Comparison of ENCODE assay signal across 8 cellular contexts in the genomic region with DNA sequence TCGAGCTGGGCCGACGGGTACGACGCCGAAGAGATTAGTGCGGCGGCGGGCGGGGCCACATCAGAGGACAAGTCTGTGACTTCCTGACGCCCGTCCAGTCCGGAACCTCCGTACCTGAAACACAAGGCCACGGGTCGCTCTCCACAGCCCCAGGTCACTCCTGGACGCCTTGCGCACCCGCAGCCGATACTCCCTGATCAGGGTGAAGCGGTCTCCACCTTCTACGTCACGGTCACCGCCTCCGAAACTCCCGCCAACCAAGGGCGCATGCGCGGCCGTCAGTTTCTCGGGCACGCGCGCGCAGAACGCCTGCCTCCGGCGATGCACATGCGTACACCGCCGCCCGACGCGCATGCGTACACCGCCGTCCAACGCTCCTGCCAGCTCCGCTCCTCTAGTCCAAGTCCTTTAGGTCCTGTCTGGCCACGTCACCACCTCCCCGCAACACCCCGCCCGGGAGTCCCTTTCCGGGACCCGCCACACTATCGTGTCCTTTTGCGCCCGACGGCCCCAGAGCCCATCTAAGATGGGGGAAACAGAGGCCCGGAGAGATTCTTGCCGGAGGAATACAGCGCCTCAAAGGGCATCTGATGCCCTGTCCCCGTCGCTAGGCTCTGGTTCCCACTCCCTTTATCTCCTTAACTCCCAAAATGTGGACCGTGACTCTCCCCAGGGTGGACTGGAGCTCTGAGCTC. TPM values are rescaled to one million over a fixed set of nuclear protein-coding genes. Genes with fewer than 3 reads are reported as not detected.
DNase-seq lines count a peak whose midpoint lies in the region; ATAC-seq and TF ChIP-seq lines count a peak whose summit lies in the region.

TSS of gene DSN1 (minus strand) at position 216 of the 695 bp plus-strand sequence. CDS start 2,305 bp downstream, outside the sequence.

- H3K27ac ChIP-seq in KOPT-K1 (ENCODE audit: low read depth, low read length, poor library complexity, severe bottlenecking): peak within 1 kb of the TSS; percentile 88
- peak within 1 kb of the TSS; percentile 88 to 95 (median 92) for H3K27ac ChIP-seq in Peyer's patch
- peak within 1 kb of the TSS; percentile 91 to 96 (median 94) for H3K27ac ChIP-seq in esophagus muscularis mucosa (replicated peaks in 1 of 4)
- H3K27ac ChIP-seq in muscle layer of duodenum (ENCODE audit: low read length): peak within 1 kb of the TSS; percentile 99

- TF ChIP-seq EP300 in esophagus muscularis mucosa (IDR thresholded peaks at IDR 0.05): no peak

- H3K4me1 ChIP-seq in Peyer's patch (peaks cover 0 to 10% (median 0%) of the 10 kb centered on the region in 4 donors), esophagus muscularis mucosa (peaks cover 18 to 52% (median 42%) of the 10 kb centered on the region in 4 donors), muscle layer of duodenum (ENCODE audit: control insufficient read depth in 1 of 2, insufficient read depth in 2 of 2, low read length in 2 of 2) (peaks cover 6 to 18% of the 10 kb centered on the region in 2 donors)

- TF ChIP-seq POLR2A in Peyer's patch (IDR thresholded peaks at IDR 0.05) (peak; percentile 74 to 85), esophagus muscularis mucosa (IDR thresholded peaks at IDR 0.05; ENCODE audit: low read depth) (peak; percentile 22)

- H3K9me3 ChIP-seq in KOPT-K1 (ENCODE audit: insufficient read depth, low read length, poor library complexity, severe bottlenecking) (no peaks in the 10 kb centered on the region), Peyer's patch (no peaks in the 10 kb centered on the region), esophagus muscularis mucosa (no peaks in the 10 kb centered on the region), muscle layer of duodenum (ENCODE audit: control insufficient read depth in 1 of 2, low read length in 2 of 2) (no peaks in the 10 kb centered on the region)

- H3K36me3 ChIP-seq in KOPT-K1 (ENCODE audit: insufficient read depth, low read length) (peaks cover 30% of the 10 kb centered on the region), Peyer's patch (no peaks in the 10 kb centered on the region), esophagus muscularis mucosa (peaks cover 0 to 7% (median 0%) of the 10 kb centered on the region in 4 donors), muscle layer of duodenum (ENCODE audit: control insufficient read depth in 1 of 2, insufficient read depth in 2 of 2, low read length in 2 of 2) (peaks cover 0 to 3% of the 10 kb centered on the region in 2 donors)

- WGBS in esophagus muscularis mucosa: 0% methylated on average over 11 of the region's 65 CpGs

- TF ChIP-seq CTCF in Peyer's patch (IDR thresholded peaks at IDR 0.05) (peak in 1 of 6 experiments; percentile 0), esophagus muscularis mucosa (IDR thresholded peaks at IDR 0.05) (no peak)

- peak within 1 kb of the TSS; percentile 52 to 85 (median 68) for H3K4me3 ChIP-seq in Peyer's patch
- peak within 1 kb of the TSS; percentile 72 to 81 (median 76) for H3K4me3 ChIP-seq in esophagus muscularis mucosa
- H3K4me3 ChIP-seq in muscle layer of duodenum (ENCODE audit: low read depth in 1 of 2, low read length in 2 of 2): peak within 1 kb of the TSS; percentile 75 to 86

- intact Hi-C loops in esophagus muscularis mucosa (cut with DNase I): loop anchor here (10.0 kb wide), 1 partner anchor 91 kb away; a partner anchor contains a TSS

- peak; percentile 90 for DNase-seq in DMS79 treated with DMSO at 0.1 percent for 48 hours (lab: John Stamatoyannopoulos, UW)
- DNase-seq in Peyer's patch: peak; percentile 95 to 100 (median 99)
- peak; percentile 99 to 100 for DNase-seq in activated T-cell treated with anti-CD3 and anti-CD28 coated beads, Interleukin-2, amount 50 U/mL, for 48 hours
- DNase-seq in esophagus muscularis mucosa (ENCODE audit: extremely low spot score): peak; percentile 99
- peak; percentile 96 for DNase-seq in stimulated activated CD8-positive, alpha-beta memory T cell treated with anti-CD3 and anti-CD28 coated beads, Interleukin-7, amount 100 ng/mL, for 24 hours (ENCODE audit: low read depth)

- ATAC-seq in GM21786 (IDR thresholded peaks at IDR 0.05; ENCODE audit: unreplicated experiment): peak; percentile 85

- H3K27me3 ChIP-seq in Peyer's patch (no peaks in the 10 kb centered on the region), esophagus muscularis mucosa (no peaks in the 10 kb centered on the region), muscle layer of duodenum (ENCODE audit: low read depth, low read length) (no peaks in the 10 kb centered on the region)

RNA-seq across cellular contexts. Expression of gene DSN1, which starts in this region (rescaled TPM):
- 10 to 100 TPM in 3 of 4 donors, 1 to 10 TPM in 1; 7.5 to 26.4 (median 13.3) TPM for total RNA-seq in Peyer's patch
- total RNA-seq in esophagus muscularis mucosa: 1 to 10 TPM; 5.1 to 7.5 (median 6.3) TPM

Comparison
In these comparisons a context has a peak if more than half of its experiments do, and no peak if none do; other contexts are left out.
1. Peak in every context shown above with its lines: DNase-seq, ATAC-seq, H3K4me3 ChIP-seq and H3K27ac ChIP-seq.